ENCODE assay signal across 8 cellular contexts in genomic region chr22:36334838-36335603, GRCh38. TPM values are rescaled to one million over a fixed set of nuclear protein-coding genes. Genes with fewer than 3 reads are reported as not detected.
A peak's percentile ranks its signal among the peaks of the same experiment; 100 is the strongest.
DNase-seq lines count a peak whose midpoint lies in the region; ATAC-seq and TF ChIP-seq lines count a peak whose summit lies in the region.

No MANE protein-coding gene starts in this region.

- H3K9me3 Mint-ChIP-seq in T-helper 1 cell treated with Interleukin-12 subunit alpha and Interleukin-12 subunit beta and Interleukin-4 antibody, amounts not matched to agents 30 μg/mL and 1 μg/mL, for 36 hours, result no peaks in the 10 kb centered on the region

- no peaks in the 10 kb centered on the region for H3K27me3 Mint-ChIP-seq in T-helper 1 cell treated with Interleukin-12 subunit alpha and Interleukin-12 subunit beta and Interleukin-4 antibody, amounts not matched to agents 30 μg/mL and 1 μg/mL, for 36 hours (ENCODE audit: low read depth)

- H3K36me3 Mint-ChIP-seq in T-helper 1 cell treated with Interleukin-12 subunit alpha and Interleukin-12 subunit beta and Interleukin-4 antibody, amounts not matched to agents 30 μg/mL and 1 μg/mL, for 36 hours (ENCODE audit: low read depth), result peaks cover 65% of the 10 kb centered on the region

- H3K27ac Mint-ChIP-seq in T-helper 1 cell treated with Interleukin-12 subunit alpha and Interleukin-12 subunit beta and Interleukin-4 antibody, amounts not matched to agents 30 μg/mL and 1 μg/mL, for 36 hours, result peak overlapping the region; percentile 100

- H3K9me3 ChIP-seq in mesodermal cell (ENCODE audit: control insufficient read depth, low read length), result no peaks in the 10 kb centered on the region
- H3K9me3 ChIP-seq in upper lobe of right lung, result no peaks in the 10 kb centered on the region

- H3K4me3 Mint-ChIP-seq in T-helper 1 cell treated with Interleukin-12 subunit alpha and Interleukin-12 subunit beta and Interleukin-4 antibody, amounts not matched to agents 30 μg/mL and 1 μg/mL, for 36 hours, result peak overlapping the region; percentile 90

- H3K4me1 Mint-ChIP-seq in T-helper 1 cell treated with Interleukin-12 subunit alpha and Interleukin-12 subunit beta and Interleukin-4 antibody, amounts not matched to agents 30 μg/mL and 1 μg/mL, for 36 hours (ENCODE audit: low read depth), result peaks cover 86% of the 10 kb centered on the region

- DNase-seq in DMS53 (lab: John Stamatoyannopoulos, UW) (peak; percentile 33), DMS53 treated with DMSO at 0.1 percent for 48 hours (lab: John Stamatoyannopoulos, UW; ENCODE audit: unreplicated experiment) (no peak), dorsolateral prefrontal cortex (peak; percentile 66 to 86 (median 83)), upper lobe of right lung (no peak), RPMI8226 (no peak), NCI-H82 treated with DMSO at 0.1 percent for 48 hours (lab: John Stamatoyannopoulos, UW; ENCODE audit: unreplicated experiment) (no peak)

- WGBS in mesodermal cell (ENCODE audit: insufficient coverage in 2 of 2), 2 experiments, result 79 to 86% methylated on average over 17 of the region's 17 CpGs

- no peak for ATAC-seq in upper lobe of right lung

- H3K27ac ChIP-seq in dorsolateral prefrontal cortex (peak overlapping the region; percentile 68 to 99 (median 96)), mesodermal cell (ENCODE audit: low read depth, low read length, severe bottlenecking) (peak overlapping the region; percentile 83), upper lobe of right lung (peak overlapping the region; percentile 91)

- H3K36me3 ChIP-seq in mesodermal cell (ENCODE audit: control insufficient read depth, insufficient read depth, low read length), result peaks cover 80% of the 10 kb centered on the region
- peaks cover 80% of the 10 kb centered on the region for H3K36me3 ChIP-seq in upper lobe of right lung

- intact Hi-C loops in dorsolateral prefrontal cortex (cut with DNase I), result loop anchor here in 1 of 2 donors (2.0 kb wide), 1 partner anchor 52 kb away; the partner anchor contains the start of gene MYH9
- intact Hi-C loops in upper lobe of right lung (cut with DNase I), result loop anchor here (10.0 kb wide), 1 partner anchor 50 kb away; the partner anchor contains the start of gene MYH9

- TF ChIP-seq CTCF in dorsolateral prefrontal cortex (IDR thresholded peaks at IDR 0.05 in 54 of 56, conservative IDR thresholded peaks at IDR 0.05 in 2 of 56; ENCODE audit: low read depth in 1 of 56, partially characterized antibody in 56 of 56) (peak in 7 of 56 donors; percentile 8 to 35 (median 22)), upper lobe of right lung (IDR thresholded peaks at IDR 0.05) (no peak)

- H3K4me1 ChIP-seq in mesodermal cell (ENCODE audit: control insufficient read depth, insufficient read depth, low read length, poor library complexity, severe bottlenecking) (peaks cover 97% of the 10 kb centered on the region), upper lobe of right lung (peaks cover 99% of the 10 kb centered on the region)

- no peaks in the 10 kb centered on the region for H3K27me3 ChIP-seq in dorsolateral prefrontal cortex
- H3K27me3 ChIP-seq in upper lobe of right lung, result no peaks in the 10 kb centered on the region

- H3K4me3 ChIP-seq in dorsolateral prefrontal cortex (peak overlapping the region in 41 of 59 donors; percentile 1 to 57 (median 28)), mesodermal cell (ENCODE audit: extremely low read depth, insufficient read depth, low read length, poor library complexity, severe bottlenecking) (no peak overlapping the region), upper lobe of right lung (no peak overlapping the region)

RNA-seq across cellular contexts. Expression of gene MYH9, which starts 52.7 kb away (rescaled TPM):
- 100 to 1,000 TPM in 119 of 120 experiments, 10 to 100 TPM in 1; 95.7 to 282 (median 162) TPM for total RNA-seq in dorsolateral prefrontal cortex
- polyA plus RNA-seq in mesodermal cell (2013, experiment 1 of 2), result 360 TPM
- 289 TPM for polyA plus RNA-seq in mesodermal cell (2013, experiment 2 of 2)
- 842 TPM for total RNA-seq in upper lobe of right lung

Comparison
In these comparisons a context has a peak if more than half of its experiments do, and no peak if none do; other contexts are left out.
1. DNase-seq: peak in DMS53 (single experiment) and dorsolateral prefrontal cortex (10 of 10); none in DMS53 treated with DMSO at 0.1 percent for 48 hours (single experiment), upper lobe of right lung (single experiment), RPMI8226 (single experiment) and NCI-H82 treated with DMSO at 0.1 percent for 48 hours (single experiment).
2. H3K4me3 ChIP-seq: peak in dorsolateral prefrontal cortex (41 of 59); none in mesodermal cell (single experiment) and upper lobe of right lung (single experiment).
3. Peak in every context shown above with its lines, with median percentiles within 50 percentile points of each other: H3K27ac ChIP-seq.